Comparison of ENCODE assay signal across 14 cellular contexts in the genomic region with DNA sequence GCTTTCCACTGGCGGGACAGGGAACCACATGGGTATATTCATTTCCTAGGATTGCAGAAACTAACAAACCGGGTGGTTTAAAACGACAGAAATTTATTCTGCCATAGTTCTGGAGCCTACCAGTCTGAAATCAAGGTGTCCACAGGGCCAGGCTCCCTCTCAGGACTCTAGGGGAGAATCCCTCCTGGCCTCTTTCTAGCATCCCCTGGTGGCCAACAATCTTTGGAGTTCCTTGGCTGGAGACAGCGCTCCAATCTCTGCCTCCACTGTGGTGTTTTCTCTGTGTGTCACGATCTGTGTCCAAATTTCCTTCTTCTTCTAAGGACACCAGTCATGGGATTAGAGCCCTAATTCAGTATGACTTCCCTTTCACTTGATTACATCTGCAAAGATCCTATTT.
DNase-seq lines count a peak whose midpoint lies in the region; ATAC-seq and TF ChIP-seq lines count a peak whose summit lies in the region.
"Had no signal": no experiment of that assay in that cellular context is flagged by ENCODE, and none has a peak within 500 bp of the region (broad histone marks: within the 10 kb centered on the region; RNA-seq: fewer than 3 reads in every experiment).

No MANE protein-coding gene starts in this region.

- no peak overlapping the region for H3K27ac ChIP-seq in OCI-LY7 (ENCODE audit: low read depth, low read length, poor library complexity, severe bottlenecking)
- peak overlapping the region; percentile 43 for H3K27ac ChIP-seq in effector memory CD4-positive, alpha-beta T cell (ENCODE audit: insufficient read depth, low read length, poor library complexity, severe bottlenecking)
- H3K27ac ChIP-seq: KMS-11, tibial nerve had no signal

- H3K4me1 Mint-ChIP-seq in activated naive CD4-positive, alpha-beta T cell treated with anti-CD3 and anti-CD28 coated beads for 36 hours (ENCODE audit: low read depth) = peaks cover 70% of the 10 kb centered on the region
- H3K4me1 Mint-ChIP-seq in stimulated activated effector memory CD8-positive, alpha-beta T cell treated with anti-CD3 and anti-CD28 coated beads, Interleukin-12 subunit alpha, Interleukin-12 subunit beta, amount 100 ng/mL, for 72 hours = peaks cover 71% of the 10 kb centered on the region

- CTCF ChIA-PET in activated naive CD4-positive, alpha-beta T cell treated with anti-CD3 and anti-CD28 coated beads for 36 hours (lab: Charles Lee) = interaction anchor here (0.9 to 8.2 kb wide), 13 partner anchors 11 to 139 kb away, joined by 3 to 89 read pairs (median 8); no protein-coding TSS in a partner anchor
- CTCF ChIA-PET in OCI-LY7 (lab: Charles Lee; ENCODE audit: unreplicated experiment) = no interaction called here

- no peaks in the 10 kb centered on the region for H3K79me2 ChIP-seq in OCI-LY7 (ENCODE audit: insufficient read depth, low read depth, low read length)

- H3K27me3 Mint-ChIP-seq in activated naive CD4-positive, alpha-beta T cell treated with anti-CD3 and anti-CD28 coated beads for 36 hours (ENCODE audit: low read depth) = no peaks in the 10 kb centered on the region

- H3K4me2 ChIP-seq in OCI-LY7 (ENCODE audit: low read length) = no peak overlapping the region
- H3K4me2 ChIP-seq: KMS-11 had no signal

- H3K36me3 Mint-ChIP-seq in activated naive CD4-positive, alpha-beta T cell treated with anti-CD3 and anti-CD28 coated beads for 36 hours (ENCODE audit: low read depth) = peaks cover 5% of the 10 kb centered on the region
- no peaks in the 10 kb centered on the region for H3K36me3 Mint-ChIP-seq in stimulated activated effector memory CD8-positive, alpha-beta T cell treated with anti-CD3 and anti-CD28 coated beads, Interleukin-12 subunit alpha, Interleukin-12 subunit beta, amount 100 ng/mL, for 72 hours

- no peak for ATAC-seq in stimulated activated effector memory CD8-positive, alpha-beta T cell treated with anti-CD3 and anti-CD28 coated beads, Interleukin-12 subunit alpha, Interleukin-12 subunit beta, amount 100 ng/mL, for 72 hours

- POLR2A ChIA-PET in OCI-LY7 (lab: Charles Lee) = interaction anchor here (1.2 to 2.0 kb wide), 2 partner anchors 11 to 72 kb away, joined by 4 to 10 read pairs; no protein-coding TSS in a partner anchor

- BruUV-seq in OCI-LY7 (replicated peaks; lab: Mats Ljungman, UMichigan) = no TSS peak

- H4K20me1 ChIP-seq in OCI-LY7 (ENCODE audit: insufficient read depth, low read length) = no peaks in the 10 kb centered on the region

- intact Hi-C loops in activated naive CD4-positive, alpha-beta T cell treated with anti-CD3 and anti-CD28 coated beads for 36 hours (cut with micrococcal nuclease) = loop anchor here (10.0 kb wide), 3 partner anchors 836 to 1634 kb away; a partner anchor contains a TSS
- intact Hi-C loops in OCI-LY7 (cut with micrococcal nuclease; ENCODE audit: unreplicated experiment) (no loop called here), head of caudate nucleus (cut with DNase I) (no loop called here)

- no peak for DNase-seq in activated naive CD4-positive, alpha-beta T cell treated with anti-CD3 and anti-CD28 coated beads for 36 hours
- DNase-seq in activated naive CD4-positive, alpha-beta T cell treated with Interleukin-2 at 50 U/mL for 16 hours = no peak
- no peak for DNase-seq in OCI-LY7 (ENCODE audit: low spot score)
- DNase-seq in effector memory CD4-positive, alpha-beta T cell = no peak
- no peak for DNase-seq in stimulated activated effector memory CD8-positive, alpha-beta T cell treated with anti-CD3 and anti-CD28 coated beads, Interleukin-12 subunit alpha, Interleukin-12 subunit beta, amount 100 ng/mL, for 72 hours (ENCODE audit: low spot score in 2 of 2)
- DNase-seq in stimulated activated naive CD4-positive, alpha-beta T cell treated with Interleukin-2 at 50 U/mL for 16 hours (lab: John Stamatoyannopoulos, UW) = no peak
- DNase-seq in head of caudate nucleus = no peak
- no peak for DNase-seq in NOMO-1 (lab: John Stamatoyannopoulos, UW; ENCODE audit: unreplicated experiment in 2 of 2)
- DNase-seq: EL, NCI-H187 treated with DMSO at 0.1 percent for 48 hours, NCI-H774, SHP77 treated with DMSO at 0.1 percent for 48 hours had no signal

- H3K4me3 ChIP-seq in OCI-LY7 (ENCODE audit: low read depth, low read length, poor library complexity, severe bottlenecking) = no peak overlapping the region
- peak overlapping the region; percentile 67 for H3K4me3 ChIP-seq in effector memory CD4-positive, alpha-beta T cell (ENCODE audit: insufficient read depth, low read depth, low read length, poor library complexity, severe bottlenecking)
- H3K4me3 ChIP-seq: tibial nerve had no signal

- H3K4me1 ChIP-seq in OCI-LY7 (ENCODE audit: insufficient read depth, low read length, poor library complexity, severe bottlenecking) = peaks cover 49% of the 10 kb centered on the region
- peaks cover 53% of the 10 kb centered on the region for H3K4me1 ChIP-seq in effector memory CD4-positive, alpha-beta T cell (ENCODE audit: control insufficient read depth, insufficient read depth, low read length, poor library complexity, severe bottlenecking)

- H3K36me3 ChIP-seq in OCI-LY7 (ENCODE audit: insufficient read depth, low read length) = no peaks in the 10 kb centered on the region
- peaks cover 3% of the 10 kb centered on the region for H3K36me3 ChIP-seq in effector memory CD4-positive, alpha-beta T cell (ENCODE audit: control insufficient read depth, insufficient read depth, low read length)
- H3K36me3 ChIP-seq: tibial nerve had no signal

- H3K9me2 ChIP-seq in OCI-LY7 (ENCODE audit: insufficient read depth, low read length) = no peaks in the 10 kb centered on the region

- peak; percentile 41; the same call in 1 of the 2 replicates for TF ChIP-seq CTCF in OCI-LY7 (conservative IDR thresholded peaks at IDR 0.05; ENCODE audit: low read length)

- no peak overlapping the region for H3K27ac Mint-ChIP-seq in activated naive CD4-positive, alpha-beta T cell treated with anti-CD3 and anti-CD28 coated beads for 36 hours
- peak overlapping the region; percentile 50 for H3K27ac Mint-ChIP-seq in stimulated activated effector memory CD8-positive, alpha-beta T cell treated with anti-CD3 and anti-CD28 coated beads, Interleukin-12 subunit alpha, Interleukin-12 subunit beta, amount 100 ng/mL, for 72 hours

- H2AFZ ChIP-seq in OCI-LY7 (ENCODE audit: low read length) = no peak overlapping the region

- H3K9me3 ChIP-seq in OCI-LY7 (ENCODE audit: low read length) = no peaks in the 10 kb centered on the region
- H3K9me3 ChIP-seq in effector memory CD4-positive, alpha-beta T cell (ENCODE audit: control insufficient read depth, low read length) = no peaks in the 10 kb centered on the region
- H3K9me3 ChIP-seq: tibial nerve had no signal

- peak overlapping the region; percentile 80 for H3K4me3 Mint-ChIP-seq in activated naive CD4-positive, alpha-beta T cell treated with anti-CD3 and anti-CD28 coated beads for 36 hours
- H3K4me3 Mint-ChIP-seq in stimulated activated effector memory CD8-positive, alpha-beta T cell treated with anti-CD3 and anti-CD28 coated beads, Interleukin-12 subunit alpha, Interleukin-12 subunit beta, amount 100 ng/mL, for 72 hours = peak overlapping the region; percentile 81

- no peaks in the 10 kb centered on the region for H3K9me3 Mint-ChIP-seq in activated naive CD4-positive, alpha-beta T cell treated with anti-CD3 and anti-CD28 coated beads for 36 hours
- H3K9me3 Mint-ChIP-seq in stimulated activated effector memory CD8-positive, alpha-beta T cell treated with anti-CD3 and anti-CD28 coated beads, Interleukin-12 subunit alpha, Interleukin-12 subunit beta, amount 100 ng/mL, for 72 hours = no peaks in the 10 kb centered on the region

- no peaks in the 10 kb centered on the region for H3K27me3 ChIP-seq in effector memory CD4-positive, alpha-beta T cell (replicated peaks; ENCODE audit: control insufficient read depth, insufficient read depth, low read length, poor library complexity, severe bottlenecking)
- H3K27me3 ChIP-seq: tibial nerve had no signal
